19 cellular contexts compared by ENCODE assay signal in the genomic region with DNA sequence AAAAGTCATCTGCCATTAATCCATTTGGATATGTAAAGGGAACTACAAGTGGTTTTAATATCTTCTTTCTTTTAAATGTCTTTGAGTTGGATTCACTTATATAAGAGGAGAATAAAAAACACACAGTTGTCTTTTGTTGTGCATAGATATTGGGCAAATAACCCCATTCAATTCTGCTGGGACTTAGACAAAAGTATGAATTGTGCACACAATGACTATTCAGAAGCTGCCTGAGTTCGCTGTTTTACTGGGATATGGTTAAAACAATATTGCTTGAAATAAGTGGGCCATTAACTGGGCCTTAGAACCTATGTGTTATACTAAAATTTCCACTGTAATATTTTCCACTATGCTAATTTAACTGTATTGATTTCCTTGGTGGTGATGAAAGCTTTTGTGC.
DNase-seq lines count a peak whose midpoint lies in the region; ATAC-seq lines count a peak whose summit lies in the region.
"Had no signal": no experiment of that assay in that cellular context is flagged by ENCODE, and none has a peak within 500 bp of the region (broad histone marks: within the 10 kb centered on the region; RNA-seq: fewer than 3 reads in every experiment).

No MANE protein-coding gene starts in this region.

- in situ Hi-C loops in SK-MEL-5 (cut with HindIII; ENCODE audit: low pct_unique_long_range_greater_than_20kb, low sequenced_read_pairs) = no loop called here

- no peak for ATAC-seq in HG03521 (IDR thresholded peaks at IDR 0.05; ENCODE audit: unreplicated experiment)
- ATAC-seq: HCT116, HepG2 had no signal

- peak; percentile 30 for DNase-seq in SK-MEL-5 (ENCODE audit: low read depth, low spot score)
- peak; percentile 53 for DNase-seq in foreskin melanocyte
- DNase-seq in midbrain (lab: John Stamatoyannopoulos, UW) = peak; percentile 52
- no peak for DNase-seq in NCI-H2081 treated with DMSO at 0.1 percent for 48 hours (lab: John Stamatoyannopoulos, UW)
- DNase-seq in NOMO-1 treated with DMSO at 0.1 percent for 48 hours (lab: John Stamatoyannopoulos, UW; ENCODE audit: unreplicated experiment) = no peak
- DNase-seq in stimulated activated CD4-positive, alpha-beta T cell treated with anti-CD3 and anti-CD28 coated beads, Interleukin-4, amount 100 ng/mL, for 4 hours = no peak
- DNase-seq: ACHN; Caco-2; CD4-positive, alpha-beta T cell; DMS153; DMS79; GDM1; GM23248; HFFc6 had no signal

- peak overlapping the region; percentile 30 for H3K27ac ChIP-seq in temporal lobe (ENCODE audit: low read depth, low read length)
- H3K27ac ChIP-seq: C4-2B, GM23248 had no signal

Comparison
In these comparisons a context has a peak if more than half of its experiments do, and no peak if none do; other contexts are left out.
1. DNase-seq: peak in SK-MEL-5 (single experiment), foreskin melanocyte (single experiment) and midbrain (single experiment); none in NCI-H2081 treated with DMSO at 0.1 percent for 48 hours (single experiment), NOMO-1 treated with DMSO at 0.1 percent for 48 hours (single experiment) and stimulated activated CD4-positive, alpha-beta T cell treated with anti-CD3 and anti-CD28 coated beads, Interleukin-4, amount 100 ng/mL, for 4 hours (0 of 2).